In the genomic region with DNA sequence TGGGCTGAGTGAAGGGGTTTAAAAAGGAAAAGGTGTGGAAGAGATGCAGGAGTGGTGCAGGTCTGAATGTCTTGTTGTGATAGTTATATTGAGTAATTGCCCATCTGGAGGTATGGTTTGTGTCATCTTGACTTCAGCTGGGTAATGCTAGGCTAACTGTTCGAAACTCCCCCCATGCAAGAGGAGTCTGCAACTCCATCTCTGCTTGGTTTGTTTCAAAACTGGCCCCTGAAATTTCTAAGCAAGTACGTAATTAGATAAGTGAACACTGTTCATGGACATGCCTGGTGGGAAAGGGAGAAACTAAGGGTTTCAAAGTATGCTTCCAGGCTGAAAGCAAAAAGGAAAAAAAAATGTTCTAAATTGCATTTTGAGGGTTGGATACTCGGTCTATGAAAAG, we compare ENCODE assay signal across 20 cellular contexts. TPM values are rescaled to one million over a fixed set of nuclear protein-coding genes. Genes with fewer than 3 reads are reported as not detected.
DNase-seq lines count a peak whose midpoint lies in the region; ATAC-seq, FAIRE-seq and TF ChIP-seq lines count a peak whose summit lies in the region.
"Had no signal": no experiment of that assay in that cellular context is flagged by ENCODE, and none has a peak within 500 bp of the region (broad histone marks: within the 10 kb centered on the region; RNA-seq: fewer than 3 reads in every experiment).

No MANE protein-coding gene starts in this region.

- intact Hi-C loops in K562 (cut with micrococcal nuclease) (no loop called here), thyroid gland (cut with DNase I) (no loop called here)

- CTCF ChIA-PET in K562 (lab: Yijun Ruan, JAX; ENCODE audit: low intra/inter-chr PET ratio), result no interaction called here

- FAIRE-seq in K562 (lab: Jason Lieb, UNC), result no peak
- FAIRE-seq: A549, GM12892 had no signal

- no peak overlapping the region for H3K4me3 Mint-ChIP-seq in glutamatergic neuron (ENCODE audit: unreplicated experiment)
- H3K4me3 Mint-ChIP-seq: CD14-positive monocyte; CD8-positive, alpha-beta T cell had no signal

- no peaks in the 10 kb centered on the region for H3K4me1 ChIP-seq in K562 (replicated peaks in 1 of 2; ENCODE audit: control insufficient read depth in 2 of 2, insufficient read depth in 2 of 2, low read length in 2 of 2)
- H3K4me1 ChIP-seq in smooth muscle cell (ENCODE audit: low read depth), result no peaks in the 10 kb centered on the region
- no peaks in the 10 kb centered on the region for H3K4me1 ChIP-seq in thyroid gland
- H3K4me1 ChIP-seq: BE2C, HAP-1 had no signal

- H3K27ac ChIP-seq in K562 (ENCODE audit: extremely low read depth, low read depth, low read length) (no peak overlapping the region), smooth muscle cell (ENCODE audit: low read depth) (peak overlapping the region; percentile 76), thyroid gland (no peak overlapping the region)
- H3K27ac ChIP-seq: A549 had no signal

- BruUV-seq in K562 (replicated peaks; lab: Mats Ljungman, UMichigan), result no TSS peak

- no peaks in the 10 kb centered on the region for H3K36me3 Mint-ChIP-seq in glutamatergic neuron (ENCODE audit: unreplicated experiment)
- H3K36me3 Mint-ChIP-seq: CD8-positive, alpha-beta T cell had no signal

- WGBS in K562 (ENCODE audit: insufficient coverage, low coverage, missing lambda C conversion rate), result 98% methylated on average over 3 of the region's 3 CpGs
- 80% methylated on average over 3 of the region's 3 CpGs for WGBS in smooth muscle cell (ENCODE audit: low lambda C conversion rate)
- 92 to 96% methylated on average over 3 of the region's 3 CpGs for WGBS in thyroid gland, 2 donors

- H3K4me1 Mint-ChIP-seq in glutamatergic neuron (ENCODE audit: low read depth, unreplicated experiment), result peaks cover 5% of the 10 kb centered on the region
- H3K4me1 Mint-ChIP-seq: CD14-positive monocyte had no signal

- H3K4me2 ChIP-seq in K562 (ENCODE audit: insufficient read depth, low read length), result no peak overlapping the region
- H3K4me2 ChIP-seq in smooth muscle cell, result no peak overlapping the region
- H3K4me2 ChIP-seq: A549 had no signal

- H3K9ac ChIP-seq in K562 (ENCODE audit: insufficient read depth in 1 of 2, low read depth in 2 of 2, low read length in 2 of 2), result no peak overlapping the region
- no peak overlapping the region for H3K9ac ChIP-seq in smooth muscle cell (ENCODE audit: low read depth)

- H3K79me2 ChIP-seq in K562 (ENCODE audit: control insufficient read depth, insufficient read depth, low read length), result no peaks in the 10 kb centered on the region
- no peaks in the 10 kb centered on the region for H3K79me2 ChIP-seq in smooth muscle cell (ENCODE audit: low read depth)

- ATAC-seq in K562, result peak; percentile 23; the same call in 1 of the 3 replicates
- ATAC-seq: A549; CD8-positive, alpha-beta T cell had no signal

- no peaks in the 10 kb centered on the region for H3K27me3 Mint-ChIP-seq in glutamatergic neuron (ENCODE audit: unreplicated experiment)

- TF ChIP-seq POLR2A in K562 (conservative IDR thresholded peaks at IDR 0.05), result no peak; the same call in 1 of the 2 replicates
- no peak for TF ChIP-seq POLR2A in thyroid gland (IDR thresholded peaks at IDR 0.05)

- H4K20me1 ChIP-seq in K562 (replicated peaks; ENCODE audit: control insufficient read depth, insufficient read depth, low read length) (no peaks in the 10 kb centered on the region), smooth muscle cell (ENCODE audit: low read depth) (no peaks in the 10 kb centered on the region)

- peaks cover 53% of the 10 kb centered on the region for H3K36me3 ChIP-seq in K562 (ENCODE audit: control insufficient read depth, insufficient read depth, low read length)
- peaks cover under 1% of the 10 kb centered on the region for H3K36me3 ChIP-seq in smooth muscle cell (ENCODE audit: low read depth)
- no peaks in the 10 kb centered on the region for H3K36me3 ChIP-seq in thyroid gland

- TF ChIP-seq CTCF in K562 (IDR thresholded peaks at IDR 0.05 in 2 of 3, conservative IDR thresholded peaks at IDR 0.05 in 1 of 3; ENCODE audit: insufficient read depth in 2 of 3, low read depth in 1 of 3, low read length in 3 of 3) (no peak), smooth muscle cell (IDR thresholded peaks at IDR 0.05; ENCODE audit: borderline replicate concordance, insufficient read depth, poor library complexity, severe bottlenecking) (no peak), thyroid gland (IDR thresholded peaks at IDR 0.05) (no peak), glutamatergic neuron (IDR thresholded peaks at IDR 0.05; ENCODE audit: partially characterized antibody, unreplicated experiment) (no peak)

- H3K4me3 ChIP-seq in K562 (no peak overlapping the region), smooth muscle cell (no peak overlapping the region), thyroid gland (replicated peaks in 1 of 3) (no peak overlapping the region)
- H3K4me3 ChIP-seq: A549, HAP-1 had no signal

- in situ Hi-C loops in K562 (cut with MboI), result no loop called here

- H2AFZ ChIP-seq in K562 (ENCODE audit: low read depth, low read length), result no peak overlapping the region
- peak overlapping the region; percentile 50 for H2AFZ ChIP-seq in smooth muscle cell (ENCODE audit: low read depth)

- H3K9me3 ChIP-seq in K562 (replicated peaks; ENCODE audit: control insufficient read depth, insufficient read depth, low read depth, low read length) (no peaks in the 10 kb centered on the region), smooth muscle cell (replicated peaks; ENCODE audit: low read depth) (no peaks in the 10 kb centered on the region), thyroid gland (no peaks in the 10 kb centered on the region)
- H3K9me3 ChIP-seq: A549, BE2C, HAP-1 had no signal

- H3K9me3 Mint-ChIP-seq in glutamatergic neuron (ENCODE audit: unreplicated experiment), result no peaks in the 10 kb centered on the region
- H3K9me3 Mint-ChIP-seq: CD14-positive monocyte; CD8-positive, alpha-beta T cell had no signal

- TF ChIP-seq RAD21 in K562 (CRISPR knock-in tag; conservative IDR thresholded peaks at IDR 0.05 in 1 of 2, IDR thresholded peaks at IDR 0.05 in 1 of 2), result no peak

- H3F3A ChIP-seq in smooth muscle cell (ENCODE audit: low read depth), result no peaks in the 10 kb centered on the region

- no peak overlapping the region for H3K27ac Mint-ChIP-seq in glutamatergic neuron (ENCODE audit: unreplicated experiment)
- H3K27ac Mint-ChIP-seq: CD8-positive, alpha-beta T cell had no signal

- TF ChIP-seq EP300 in K562 (IDR thresholded peaks at IDR 0.05; ENCODE audit: low read length), result no peak

- POLR2A ChIA-PET in K562 (lab: Yijun Ruan, JAX), result interaction anchor here (0.6 kb wide), 1 partner anchor 50 kb away, joined by 3 read pairs; no protein-coding TSS in a partner anchor

- DNase-seq in SK-N-DZ (ENCODE audit: low spot score), result peak; percentile 9
- no peak for DNase-seq in K562 (ENCODE audit: extremely low read depth in 1 of 4, low spot score in 3 of 4)
- peak; percentile 9 for DNase-seq in iPS-NIHi11 (ENCODE audit: low spot score)
- DNase-seq in smooth muscle cell (lab: John Stamatoyannopoulos, UW; ENCODE audit: unreplicated experiment), result no peak
- DNase-seq in NCI-H128 (lab: John Stamatoyannopoulos, UW; ENCODE audit: unreplicated experiment), result no peak
- DNase-seq in thyroid gland, result no peak
- no peak for DNase-seq in SHP77 treated with DMSO at 0.1 percent for 48 hours (lab: John Stamatoyannopoulos, UW)
- no peak for DNase-seq in glutamatergic neuron
- DNase-seq: BE2C; CD8-positive, alpha-beta T cell; COR-L47; DMS153; DMS79 treated with DMSO at 0.1 percent for 48 hours; EL; GOT3; KBM-7 had no signal

- no peaks in the 10 kb centered on the region for H3K27me3 ChIP-seq in K562 (ENCODE audit: control insufficient read depth in 2 of 2, insufficient read depth in 2 of 2, low read length in 2 of 2)
- no peaks in the 10 kb centered on the region for H3K27me3 ChIP-seq in smooth muscle cell (ENCODE audit: low read depth)
- no peaks in the 10 kb centered on the region for H3K27me3 ChIP-seq in thyroid gland
- H3K27me3 ChIP-seq: BE2C had no signal

- H3K9me1 ChIP-seq in K562 (ENCODE audit: control insufficient read depth, insufficient read depth, low read length), result no peaks in the 10 kb centered on the region

TF ChIP-seq in K562, 482 proteins besides CTCF, POLR2A, EP300 and RAD21 (continues in another document):
- TF ChIP-seq HDGF (IDR thresholded peaks at IDR 0.05), result no peak
- TF ChIP-seq, protein P1, sequence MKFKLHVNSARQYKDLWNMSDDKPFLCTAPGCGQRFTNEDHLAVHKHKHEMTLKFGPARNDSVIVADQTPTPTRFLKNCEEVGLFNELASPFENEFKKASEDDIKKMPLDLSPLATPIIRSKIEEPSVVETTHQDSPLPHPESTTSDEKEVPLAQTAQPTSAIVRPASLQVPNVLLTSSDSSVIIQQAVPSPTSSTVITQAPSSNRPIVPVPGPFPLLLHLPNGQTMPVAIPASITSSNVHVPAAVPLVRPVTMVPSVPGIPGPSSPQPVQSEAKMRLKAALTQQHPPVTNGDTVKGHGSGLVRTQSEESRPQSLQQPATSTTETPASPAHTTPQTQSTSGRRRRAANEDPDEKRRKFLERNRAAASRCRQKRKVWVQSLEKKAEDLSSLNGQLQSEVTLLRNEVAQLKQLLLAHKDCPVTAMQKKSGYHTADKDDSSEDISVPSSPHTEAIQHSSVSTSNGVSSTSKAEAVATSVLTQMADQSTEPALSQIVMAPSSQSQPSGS (CRISPR knock-in tag; IDR thresholded peaks at IDR 0.05), result no peak

RNA-seq across cellular contexts. Expression of a gene that starts 17.1 kb away (rescaled TPM):
- polyA plus RNA-seq in SK-N-DZ (2014; cell fraction: cytosol; rRNA removed), result 82.8 and 104 TPM in 2 replicates
- polyA plus RNA-seq in SK-N-DZ (2014; cell fraction: nucleus; rRNA removed), result 83.3 and 84.8 TPM in 2 replicates
- total RNA-seq in K562 (2011; cell fraction: chromatin; rRNA removed; ENCODE audit: low replicate concordance), result 18.1 and 90.2 TPM in 2 replicates
- 7.5 and 12.5 TPM in 2 replicates for total RNA-seq in K562 (2011; cell fraction: nucleolus; rRNA removed)
- total RNA-seq in K562 (2011; cell fraction: nucleoplasm; rRNA removed), result 16.5 and 24.0 TPM in 2 replicates
- total RNA-seq in K562 (2014; rRNA removed) (31.9 and 35.8 TPM in 2 replicates), K562 (2014; rRNA removed; fragmentation: Illumina TruSeq; extraction: Trizol) (58.9 and 73.0 TPM in 2 replicates), K562 (2015; rRNA removed; fragmentation: Illumina TruSeq; extraction: Trizol) (49.5 and 54.3 TPM in 2 replicates), K562 (2021) (37.7 and 38.3 TPM in 2 replicates), smooth muscle cell (15.3 and 17.1 TPM in 2 replicates), thyroid gland (1 to 10 TPM in 1 of 4 donors, under 1 TPM in 2, not detected in 1; 0.33 to 1.9 (median 0.81) TPM), glutamatergic neuron (ENCODE audit: unreplicated experiment) (6.3 TPM)
- polyA plus RNA-seq in K562 (2011; rRNA removed) (41.9 and 54.5 TPM in 2 replicates), K562 (2014; fragmentation: Illumina TruSeq; extraction: Trizol) (46.2 and 58.2 TPM in 2 replicates), K562 (2014; fragmentation: Nextera tagmentation; extraction: Ambion mirVana) (10 to 100 TPM; 32.7 to 52.8 TPM), K562 (2014; rRNA removed) (32.2 and 33.3 TPM in 2 replicates), smooth muscle cell (3.9 and 4.9 TPM in 2 replicates)
- 5.2 and 12.0 TPM in 2 replicates for polyA plus RNA-seq in K562 (2011; cell fraction: cytosol; rRNA removed)
- 24.4 and 50.2 TPM in 2 replicates for polyA plus RNA-seq in K562 (2011; cell fraction: nucleus; rRNA removed)
- 23.6 and 31.3 TPM in 2 replicates for polyA plus RNA-seq in K562 (2012)
- polyA minus RNA-seq in K562 (2011; rRNA and poly(A)+ RNA removed), result 70.0 and 76.9 TPM in 2 replicates
- 18.8 and 25.3 TPM in 2 replicates for polyA minus RNA-seq in K562 (2011; cell fraction: cytosol; rRNA and poly(A)+ RNA removed)
- polyA minus RNA-seq in K562 (2011; cell fraction: nucleus; rRNA and poly(A)+ RNA removed), result 21.5 and 66.2 TPM in 2 replicates
- polyA plus RNA-seq: CD14-positive monocyte had no signal

Comparison
In these comparisons a context has a peak if more than half of its experiments do, and no peak if none do; other contexts are left out.
1. DNase-seq: peak in SK-N-DZ (single experiment) and iPS-NIHi11 (single experiment); none in K562 (0 of 4), smooth muscle cell (single experiment), NCI-H128 (single experiment), thyroid gland (0 of 2), SHP77 treated with DMSO at 0.1 percent for 48 hours (single experiment) and glutamatergic neuron (single experiment).